ENCODE assay signal across 25 cellular contexts in genomic region chr5:159303286-159303685, GRCh38. TPM values are rescaled to one million over a fixed set of nuclear protein-coding genes. Genes with fewer than 3 reads are reported as not detected.
"Had no signal": no experiment of that assay in that cellular context is flagged by ENCODE, and none has a peak within 500 bp of the region (broad histone marks: within the 10 kb centered on the region; RNA-seq: fewer than 3 reads in every experiment).

No MANE protein-coding gene starts in this region.

- FAIRE-seq: HTR-8/SVneo had no signal

- ATAC-seq: Panc1, PC-3 had no signal

- H3K9ac ChIP-seq: SK-N-SH had no signal

- H3K4me2 ChIP-seq: SK-N-SH had no signal

- H3K4me3 ChIP-seq: MG63 had no signal

- DNase-seq: Karpas-422, KG1, MG63, NCI-H1092 treated with DMSO at 0.1 percent for 48 hours, NCI-H1436, NCI-H187, NCI-H2029, NCI-H2081 treated with DMSO at 0.1 percent for 48 hours, NCI-H2171, NCI-H226, NCI-H446, NCI-H510A, NCI-H524 treated with DMSO at 0.1 percent for 48 hours, NCI-H69, NCI-H774, PC-3, SHP77, SK-N-SH, SW 1271, T-helper 1 cell had no signal

- H3K36me3 ChIP-seq: MG63 had no signal

- H3K27ac ChIP-seq: RWPE1 had no signal

- H3K27me3 ChIP-seq: MG63 had no signal

RNA-seq across cellular contexts. Expression of gene IL12B, which starts 27.0 kb away (rescaled TPM):
- total RNA-seq: OCI-LY7, PC-3, SK-MEL-5 had no signal
- polyA plus RNA-seq: SK-N-SH had no signal
